Comparison of ENCODE assay signal across 17 cellular contexts in genomic region chr6:37451411-37452273, GRCh38. TPM values are rescaled to one million over a fixed set of nuclear protein-coding genes. Genes with fewer than 3 reads are reported as not detected.
DNase-seq lines count a peak whose midpoint lies in the region; ATAC-seq lines count a peak whose summit lies in the region.
"Had no signal": no experiment of that assay in that cellular context is flagged by ENCODE, and none has a peak within 500 bp of the region (broad histone marks: within the 10 kb centered on the region; RNA-seq: fewer than 3 reads in every experiment).

No MANE protein-coding gene starts in this region.

- H3K9me3 Mint-ChIP-seq in activated naive CD4-positive, alpha-beta T cell treated with anti-CD3 and anti-CD28 coated beads, Interleukin-2, amount 50 U/mL, for 72 hours = no peaks in the 10 kb centered on the region
- H3K9me3 Mint-ChIP-seq in stimulated activated memory B cell treated with anti-CD40 and anti-IgM and Interleukin-4, amounts not matched to agents 10 μg/mL and 1 μg/mL and 100 μg/mL, for 72 hours = no peaks in the 10 kb centered on the region
- H3K9me3 Mint-ChIP-seq: CD8-positive, alpha-beta T cell; memory B cell; neural progenitor cell had no signal

- peak; percentile 59 to 67 for ATAC-seq in activated naive CD4-positive, alpha-beta T cell treated with anti-CD3 and anti-CD28 coated beads, Interleukin-2, amount 50 U/mL, for 72 hours
- no peak for ATAC-seq in stimulated activated memory B cell treated with anti-CD40 and anti-IgM and Interleukin-4, amounts not matched to agents 10 μg/mL and 1 μg/mL and 100 μg/mL, for 72 hours
- ATAC-seq in HG03139 (IDR thresholded peaks at IDR 0.05; ENCODE audit: unreplicated experiment) = no peak
- ATAC-seq: CD8-positive, alpha-beta T cell; heart right ventricle; Panc1 had no signal

- DNase-seq in activated naive CD4-positive, alpha-beta T cell treated with anti-CD3 and anti-CD28 coated beads, Interleukin-2, amount 50 U/mL, for 72 hours (ENCODE audit: low spot score in 2 of 2) = no peak
- no peak for DNase-seq in activated naive CD4-positive, alpha-beta T cell treated with Interleukin-2 at 50 U/mL for 16 hours
- DNase-seq in NCI-H524 (lab: John Stamatoyannopoulos, UW) = peak; percentile 97 to 98
- peak; percentile 76 for DNase-seq in amniotic epithelial cell (ENCODE audit: low read depth)
- no peak for DNase-seq in EL
- DNase-seq in effector CD8-positive, alpha-beta T cell (lab: John Stamatoyannopoulos, UW) = no peak
- DNase-seq: activated gamma-delta T cell treated with Interleukin-2 at 50 U/mL for 16 hours; CD8-positive, alpha-beta T cell; GOT3; heart right ventricle; Karpas-422; NCI-H1436 had no signal

- H3K36me3 Mint-ChIP-seq in activated naive CD4-positive, alpha-beta T cell treated with anti-CD3 and anti-CD28 coated beads, Interleukin-2, amount 50 U/mL, for 72 hours = peaks cover 25 to 26% of the 10 kb centered on the region in 2 donors
- peaks cover 68% of the 10 kb centered on the region for H3K36me3 Mint-ChIP-seq in stimulated activated memory B cell treated with anti-CD40 and anti-IgM and Interleukin-4, amounts not matched to agents 10 μg/mL and 1 μg/mL and 100 μg/mL, for 72 hours

- H3K4me1 Mint-ChIP-seq in stimulated activated memory B cell treated with anti-CD40 and anti-IgM and Interleukin-4, amounts not matched to agents 10 μg/mL and 1 μg/mL and 100 μg/mL, for 72 hours = peaks cover under 1% of the 10 kb centered on the region
- H3K4me1 Mint-ChIP-seq: neural progenitor cell had no signal

- H3K4me3 Mint-ChIP-seq in stimulated activated memory B cell treated with anti-CD40 and anti-IgM and Interleukin-4, amounts not matched to agents 10 μg/mL and 1 μg/mL and 100 μg/mL, for 72 hours = no peak overlapping the region
- H3K4me3 Mint-ChIP-seq: CD8-positive, alpha-beta T cell; memory B cell; neural progenitor cell had no signal

- H3K27ac Mint-ChIP-seq in activated naive CD4-positive, alpha-beta T cell treated with anti-CD3 and anti-CD28 coated beads, Interleukin-2, amount 50 U/mL, for 72 hours = peak overlapping the region; percentile 68 to 76
- H3K27ac Mint-ChIP-seq in stimulated activated memory B cell treated with anti-CD40 and anti-IgM and Interleukin-4, amounts not matched to agents 10 μg/mL and 1 μg/mL and 100 μg/mL, for 72 hours = peak overlapping the region; percentile 8
- H3K27ac Mint-ChIP-seq: CD8-positive, alpha-beta T cell; memory B cell; neural progenitor cell had no signal

- H3K27me3 Mint-ChIP-seq in stimulated activated memory B cell treated with anti-CD40 and anti-IgM and Interleukin-4, amounts not matched to agents 10 μg/mL and 1 μg/mL and 100 μg/mL, for 72 hours = no peaks in the 10 kb centered on the region
- H3K27me3 Mint-ChIP-seq: memory B cell had no signal

RNA-seq across cellular contexts. Expression of gene CMTR1, which starts 18.6 kb away (rescaled TPM):
- total RNA-seq in activated naive CD4-positive, alpha-beta T cell treated with anti-CD3 and anti-CD28 coated beads, Interleukin-2, amount 50 U/mL, for 72 hours = 10 to 100 TPM; 42.9 to 75.9 TPM

RNA-seq across cellular contexts. Expression of gene CCDC167, which starts 48.1 kb away (rescaled TPM):
- total RNA-seq in activated naive CD4-positive, alpha-beta T cell treated with anti-CD3 and anti-CD28 coated beads, Interleukin-2, amount 50 U/mL, for 72 hours = 10 to 100 TPM; 53.3 to 68.6 TPM

Comparison
In these comparisons a context has a peak if more than half of its experiments do, and no peak if none do; other contexts are left out.
1. ATAC-seq: peak in activated naive CD4-positive, alpha-beta T cell treated with anti-CD3 and anti-CD28 coated beads, Interleukin-2, amount 50 U/mL, for 72 hours (2 of 2); none in stimulated activated memory B cell treated with anti-CD40 and anti-IgM and Interleukin-4, amounts not matched to agents 10 μg/mL and 1 μg/mL and 100 μg/mL, for 72 hours (single experiment) and HG03139 (single experiment).
2. DNase-seq: peak in NCI-H524 (2 of 2) and amniotic epithelial cell (single experiment); none in activated naive CD4-positive, alpha-beta T cell treated with anti-CD3 and anti-CD28 coated beads, Interleukin-2, amount 50 U/mL, for 72 hours (0 of 2), activated naive CD4-positive, alpha-beta T cell treated with Interleukin-2 at 50 U/mL for 16 hours (single experiment), EL (single experiment) and effector CD8-positive, alpha-beta T cell (single experiment).